10 cellular contexts compared by ENCODE assay signal in the genomic region with DNA sequence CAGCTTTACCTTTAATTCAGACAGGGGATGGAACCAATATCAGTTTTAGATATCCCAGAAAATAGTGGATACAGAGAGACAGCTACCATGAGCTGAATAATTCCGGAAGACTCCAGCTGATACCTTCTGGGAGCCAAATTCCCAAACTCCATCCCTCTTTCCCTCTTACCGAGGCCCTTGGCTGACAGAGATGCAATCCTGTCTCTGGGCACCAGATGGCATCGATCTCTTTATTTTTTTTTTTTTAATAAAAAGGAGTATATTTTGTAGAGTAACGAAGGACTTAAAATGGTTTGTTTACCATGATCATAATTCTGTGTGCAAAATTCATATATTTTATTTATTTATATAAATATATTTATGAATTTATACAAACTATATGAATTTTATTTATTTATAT. TPM values are rescaled to one million over a fixed set of nuclear protein-coding genes. Genes with fewer than 3 reads are reported as not detected.
DNase-seq lines count a peak whose midpoint lies in the region; ATAC-seq and TF ChIP-seq lines count a peak whose summit lies in the region.
"Had no signal": no experiment of that assay in that cellular context is flagged by ENCODE, and none has a peak within 500 bp of the region (broad histone marks: within the 10 kb centered on the region; RNA-seq: fewer than 3 reads in every experiment).

No MANE protein-coding gene starts in this region.

- no peaks in the 10 kb centered on the region for H3K9me3 Mint-ChIP-seq in CD8-positive, alpha-beta memory T cell

- H3K27me3 Mint-ChIP-seq in CD8-positive, alpha-beta memory T cell: peaks cover under 1 to 8% of the 10 kb centered on the region in 2 donors

- H3K27me3 ChIP-seq in CD8-positive, alpha-beta memory T cell (ENCODE audit: insufficient read depth, low read length, poor library complexity, severe bottlenecking): no peaks in the 10 kb centered on the region

- no peak overlapping the region for H3K4me3 Mint-ChIP-seq in CD8-positive, alpha-beta memory T cell

- CTCF ChIA-PET in AG04449 (lab: Yijun Ruan, JAX): interaction anchor here (0.7 to 1.2 kb wide), 5 partner anchors 9 to 331 kb away, joined by 3 to 4 read pairs (median 3); a partner anchor contains a TSS
- CTCF ChIA-PET in CD8-positive, alpha-beta memory T cell (lab: Charles Lee): no interaction called here

- no peak overlapping the region for H3K4me3 ChIP-seq in AG04449 (ENCODE audit: low read depth, low read length)
- H3K4me3 ChIP-seq in CD8-positive, alpha-beta memory T cell (ENCODE audit: low read length): no peak overlapping the region

- TF ChIP-seq CTCF in AG04449 (IDR thresholded peaks at IDR 0.05; ENCODE audit: insufficient read depth, low read length, missing control alignments) (peak; percentile 23), GM12873 (IDR thresholded peaks at IDR 0.05; ENCODE audit: insufficient read depth, low read depth, low read length, missing control alignments) (peak; percentile 48)

- H3K27ac Mint-ChIP-seq in CD8-positive, alpha-beta memory T cell: no peak overlapping the region

- DNase-seq in AG04449 (ENCODE audit: low read depth, low spot score) (no peak), germinal center (ENCODE audit: low spot score) (peak; percentile 1), islet precursor cell (no peak)
- no peak for DNase-seq in CD8-positive, alpha-beta memory T cell
- DNase-seq: NCI-H345 had no signal

- H3K4me1 ChIP-seq in CD8-positive, alpha-beta memory T cell (ENCODE audit: insufficient read depth, low read length): no peaks in the 10 kb centered on the region

- no peaks in the 10 kb centered on the region for H3K36me3 ChIP-seq in CD8-positive, alpha-beta memory T cell (ENCODE audit: insufficient read depth, low read length)

- H3K4me1 Mint-ChIP-seq in CD8-positive, alpha-beta memory T cell: peaks cover 0 to 3% (median 0%) of the 10 kb centered on the region in 3 donors

- H3K9me3 ChIP-seq in CD8-positive, alpha-beta memory T cell (ENCODE audit: low read length): no peaks in the 10 kb centered on the region

- POLR2A ChIA-PET in AG04449 (lab: Yijun Ruan, JAX): no interaction called here
- POLR2A ChIA-PET in CD8-positive, alpha-beta memory T cell (lab: Charles Lee): no interaction called here

- H3K27ac ChIP-seq in CD8-positive, alpha-beta memory T cell (ENCODE audit: low read depth, low read length): no peak overlapping the region

- ATAC-seq in SK-N-SH treated with all-trans-retinoic acid at 6 μM for 48 hours: peak; percentile 57; the same call in 2 of the 3 replicates
- no peak for ATAC-seq in HG03521 (IDR thresholded peaks at IDR 0.05; ENCODE audit: unreplicated experiment)
- ATAC-seq in HG02981 (IDR thresholded peaks at IDR 0.05; ENCODE audit: unreplicated experiment): no peak
- ATAC-seq: esophagus mucosa had no signal

- no peaks in the 10 kb centered on the region for H3K36me3 Mint-ChIP-seq in CD8-positive, alpha-beta memory T cell

TF ChIP-seq in SK-N-SH treated with all-trans-retinoic acid at 6 μM for 48 hours, 23 proteins besides CTCF, POLR2A, EP300 and RAD21:
- TF ChIP-seq ISL1 (CRISPR knock-in tag; IDR thresholded peaks at IDR 0.05) (no peak), GLIS3 (CRISPR knock-in tag; IDR thresholded peaks at IDR 0.05) (no peak), ZNF8 (CRISPR knock-in tag; IDR thresholded peaks at IDR 0.05) (no peak)
- TF ChIP-seq, protein P1, sequence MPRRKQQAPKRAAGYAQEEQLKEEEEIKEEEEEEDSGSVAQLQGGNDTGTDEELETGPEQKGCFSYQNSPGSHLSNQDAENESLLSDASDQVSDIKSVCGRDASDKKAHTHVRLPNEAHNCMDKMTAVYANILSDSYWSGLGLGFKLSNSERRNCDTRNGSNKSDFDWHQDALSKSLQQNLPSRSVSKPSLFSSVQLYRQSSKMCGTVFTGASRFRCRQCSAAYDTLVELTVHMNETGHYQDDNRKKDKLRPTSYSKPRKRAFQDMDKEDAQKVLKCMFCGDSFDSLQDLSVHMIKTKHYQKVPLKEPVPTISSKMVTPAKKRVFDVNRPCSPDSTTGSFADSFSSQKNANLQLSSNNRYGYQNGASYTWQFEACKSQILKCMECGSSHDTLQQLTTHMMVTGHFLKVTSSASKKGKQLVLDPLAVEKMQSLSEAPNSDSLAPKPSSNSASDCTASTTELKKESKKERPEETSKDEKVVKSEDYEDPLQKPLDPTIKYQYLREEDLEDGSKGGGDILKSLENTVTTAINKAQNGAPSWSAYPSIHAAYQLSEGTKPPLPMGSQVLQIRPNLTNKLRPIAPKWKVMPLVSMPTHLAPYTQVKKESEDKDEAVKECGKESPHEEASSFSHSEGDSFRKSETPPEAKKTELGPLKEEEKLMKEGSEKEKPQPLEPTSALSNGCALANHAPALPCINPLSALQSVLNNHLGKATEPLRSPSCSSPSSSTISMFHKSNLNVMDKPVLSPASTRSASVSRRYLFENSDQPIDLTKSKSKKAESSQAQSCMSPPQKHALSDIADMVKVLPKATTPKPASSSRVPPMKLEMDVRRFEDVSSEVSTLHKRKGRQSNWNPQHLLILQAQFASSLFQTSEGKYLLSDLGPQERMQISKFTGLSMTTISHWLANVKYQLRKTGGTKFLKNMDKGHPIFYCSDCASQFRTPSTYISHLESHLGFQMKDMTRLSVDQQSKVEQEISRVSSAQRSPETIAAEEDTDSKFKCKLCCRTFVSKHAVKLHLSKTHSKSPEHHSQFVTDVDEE (CRISPR knock-in tag; IDR thresholded peaks at IDR 0.05): no peak

RNA-seq across cellular contexts. Expression of a gene that starts 31.0 kb away (rescaled TPM):
- under 1 TPM in 1 of 2 experiments, not detected in 1; 0.13 TPM for total RNA-seq in CD8-positive, alpha-beta memory T cell
- polyA plus RNA-seq in CD8-positive, alpha-beta memory T cell: not detected
